ENCODE assay signal across 30 cellular contexts in the genomic region with DNA sequence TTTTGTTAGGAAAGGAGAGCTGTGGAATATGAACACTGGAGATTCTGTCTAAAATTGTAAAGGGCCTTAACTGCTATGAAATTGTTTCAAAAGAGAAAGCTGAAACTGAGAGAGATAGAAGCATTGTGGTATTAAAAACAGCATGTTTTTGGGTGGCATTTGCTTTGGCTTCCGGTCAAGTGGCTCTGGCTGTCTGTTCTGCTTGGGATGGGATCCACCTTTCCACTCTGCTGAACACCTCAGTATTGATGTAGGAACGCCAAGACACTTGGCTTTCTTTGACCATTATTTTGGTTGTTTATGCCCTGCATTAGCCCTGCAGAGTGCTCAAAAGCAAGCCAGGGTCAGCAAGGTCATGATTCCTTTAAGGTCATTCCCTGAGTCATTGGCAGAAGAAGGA.
"Had no signal": no experiment of that assay in that cellular context is flagged by ENCODE, and none has a peak within 500 bp of the region (broad histone marks: within the 10 kb centered on the region; RNA-seq: fewer than 3 reads in every experiment).

No MANE protein-coding gene starts in this region.

- H3K36me3 Mint-ChIP-seq: activated naive CD4-positive, alpha-beta T cell treated with anti-CD3 and anti-CD28 coated beads, Interleukin-2, amount 50 U/mL, for 24 hours; activated naive CD8-positive, alpha-beta T cell treated with anti-CD3 and anti-CD28 coated beads, Interleukin-2, amount 10 ng/mL, durations not matched to agents 7 days and 5 days had no signal

- H3K4me1 Mint-ChIP-seq: activated CD4-positive, alpha-beta T cell treated with anti-CD3 and anti-CD28 coated beads, Interleukin-2, amount 10 ng/mL, durations not matched to agents 24 days and 14 days; activated naive CD4-positive, alpha-beta T cell treated with anti-CD3 and anti-CD28 coated beads, Interleukin-2, amount 50 U/mL, for 24 hours; activated T-helper 17 cell treated with anti-CD3 and anti-CD28 coated beads, Interleukin-2, amount 50 U/mL, for 72 hours; central memory CD8-positive, alpha-beta T cell had no signal

- H3K9me3 ChIP-seq: ascending aorta had no signal

- H3K27ac Mint-ChIP-seq: activated CD4-positive, alpha-beta T cell treated with anti-CD3 and anti-CD28 coated beads, Interleukin-2, amount 10 ng/mL, durations not matched to agents 24 days and 14 days; activated CD8-positive, alpha-beta T cell treated with anti-CD3 and anti-CD28 coated beads for 36 hours; activated naive CD4-positive, alpha-beta T cell treated with anti-CD3 and anti-CD28 coated beads, Interleukin-2, amount 50 U/mL, for 24 hours; activated naive CD8-positive, alpha-beta T cell treated with anti-CD3 and anti-CD28 coated beads, Interleukin-2, amount 10 ng/mL, durations not matched to agents 7 days and 5 days; activated T-cell treated with anti-CD3 and anti-CD28 coated beads, Interleukin-2, amount 50 U/mL, for 72 hours; activated T-helper 17 cell treated with anti-CD3 and anti-CD28 coated beads, Interleukin-2, amount 50 U/mL, for 72 hours had no signal

- DNase-seq: activated CD4-positive, alpha-beta T cell treated with anti-CD3 and anti-CD28 coated beads, Interleukin-2, amount 10 ng/mL, durations not matched to agents 24 days and 14 days; activated CD4-positive, alpha-beta T cell treated with anti-CD3 and anti-CD28 coated beads, Interleukin-2, amount 50 U/mL, for 4 hours; activated CD4-positive, CD25-positive, alpha-beta regulatory T cell; activated CD8-positive, alpha-beta T cell treated with anti-CD3 and anti-CD28 coated beads for 36 hours; activated gamma-delta T cell; activated naive CD4-positive, alpha-beta T cell treated with Interleukin-2 at 50 U/mL for 16 hours; activated naive CD8-positive, alpha-beta T cell treated with anti-CD3 and anti-CD28 coated beads, Interleukin-2, amount 10 ng/mL, durations not matched to agents 7 days and 5 days; activated T-cell treated with anti-CD3 and anti-CD28 coated beads, Interleukin-2, amount 50 U/mL, for 1 hour; activated T-cell treated with anti-CD3 and anti-CD28 coated beads, Interleukin-2, amount 50 U/mL, for 72 hours; KG1; MM.1S; MV-4-11; NCI-H1092; NCI-H1436 treated with DMSO at 0.1 percent for 48 hours; NCI-H1694 treated with DMSO at 0.1 percent for 48 hours; NCI-H2029; NCI-H345; NCI-H524 treated with DMSO at 0.1 percent for 48 hours; NCI-H748 treated with DMSO at 0.1 percent for 48 hours; Right ventricle myocardium superior; SW 1271; T-helper 1 cell; T-helper 2 cell; T-helper 9 cell; WERI-Rb-1 had no signal

- H3K27me3 Mint-ChIP-seq: activated CD4-positive, alpha-beta T cell treated with anti-CD3 and anti-CD28 coated beads, Interleukin-2, amount 10 ng/mL, durations not matched to agents 24 days and 14 days; activated CD8-positive, alpha-beta T cell treated with anti-CD3 and anti-CD28 coated beads for 36 hours; activated naive CD4-positive, alpha-beta T cell treated with anti-CD3 and anti-CD28 coated beads, Interleukin-2, amount 50 U/mL, for 24 hours; activated naive CD8-positive, alpha-beta T cell treated with anti-CD3 and anti-CD28 coated beads, Interleukin-2, amount 10 ng/mL, durations not matched to agents 7 days and 5 days; activated T-helper 17 cell treated with anti-CD3 and anti-CD28 coated beads, Interleukin-2, amount 50 U/mL, for 72 hours; central memory CD8-positive, alpha-beta T cell had no signal

- H3K4me1 ChIP-seq: ascending aorta had no signal

- H3K4me3 Mint-ChIP-seq: activated CD4-positive, alpha-beta T cell treated with anti-CD3 and anti-CD28 coated beads, Interleukin-2, amount 10 ng/mL, durations not matched to agents 24 days and 14 days; activated CD8-positive, alpha-beta T cell treated with anti-CD3 and anti-CD28 coated beads for 36 hours; activated naive CD4-positive, alpha-beta T cell treated with anti-CD3 and anti-CD28 coated beads, Interleukin-2, amount 50 U/mL, for 24 hours; activated naive CD8-positive, alpha-beta T cell treated with anti-CD3 and anti-CD28 coated beads, Interleukin-2, amount 10 ng/mL, durations not matched to agents 7 days and 5 days; activated T-cell treated with anti-CD3 and anti-CD28 coated beads, Interleukin-2, amount 50 U/mL, for 72 hours; activated T-helper 17 cell treated with anti-CD3 and anti-CD28 coated beads, Interleukin-2, amount 50 U/mL, for 72 hours; central memory CD8-positive, alpha-beta T cell had no signal

- H3K36me3 ChIP-seq: ascending aorta, cardiac muscle cell, WERI-Rb-1 had no signal

- ATAC-seq: activated CD8-positive, alpha-beta T cell treated with anti-CD3 and anti-CD28 coated beads for 36 hours; activated T-cell treated with anti-CD3 and anti-CD28 coated beads, Interleukin-2, amount 50 U/mL, for 72 hours; activated T-helper 17 cell treated with anti-CD3 and anti-CD28 coated beads, Interleukin-2, amount 50 U/mL, for 72 hours had no signal

- H3K9me3 Mint-ChIP-seq: activated CD4-positive, alpha-beta T cell treated with anti-CD3 and anti-CD28 coated beads, Interleukin-2, amount 10 ng/mL, durations not matched to agents 24 days and 14 days; activated CD8-positive, alpha-beta T cell treated with anti-CD3 and anti-CD28 coated beads for 36 hours; activated naive CD4-positive, alpha-beta T cell treated with anti-CD3 and anti-CD28 coated beads, Interleukin-2, amount 50 U/mL, for 24 hours; activated naive CD8-positive, alpha-beta T cell treated with anti-CD3 and anti-CD28 coated beads, Interleukin-2, amount 10 ng/mL, durations not matched to agents 7 days and 5 days; activated T-cell treated with anti-CD3 and anti-CD28 coated beads, Interleukin-2, amount 50 U/mL, for 72 hours; activated T-helper 17 cell treated with anti-CD3 and anti-CD28 coated beads, Interleukin-2, amount 50 U/mL, for 72 hours; central memory CD8-positive, alpha-beta T cell had no signal

- H3K27ac ChIP-seq: ascending aorta, cardiac muscle cell, WERI-Rb-1 had no signal

- H3K27me3 ChIP-seq: ascending aorta, cardiac muscle cell had no signal

- H3K4me3 ChIP-seq: ascending aorta, cardiac muscle cell had no signal
